Comparison of ENCODE assay signal across 8 cellular contexts in genomic region chr10:26479766-26480492, GRCh38. TPM values are rescaled to one million over a fixed set of nuclear protein-coding genes. Genes with fewer than 3 reads are reported as not detected.
DNase-seq lines count a peak whose midpoint lies in the region; ATAC-seq and TF ChIP-seq lines count a peak whose summit lies in the region.

No MANE protein-coding gene starts in this region.

- no peak overlapping the region for H3K4me3 ChIP-seq in HL-60 (replicated peaks; ENCODE audit: insufficient read depth, low read length)
- no peak overlapping the region for H3K4me3 ChIP-seq in transverse colon

- TF ChIP-seq POLR2A in transverse colon (IDR thresholded peaks at IDR 0.05), result no peak

- H3K4me1 ChIP-seq in transverse colon, result peaks cover 0 to 7% (median 2%) of the 10 kb centered on the region in 4 donors

- no peaks in the 10 kb centered on the region for H3K9me3 Mint-ChIP-seq in activated naive CD4-positive, alpha-beta T cell treated with anti-CD3 and anti-CD28 coated beads, Interleukin-2, amount 10 ng/mL, durations not matched to agents 7 days and 5 days

- H3K27me3 ChIP-seq in HL-60 (ENCODE audit: insufficient read depth, poor library complexity, severe bottlenecking) (no peaks in the 10 kb centered on the region), transverse colon (no peaks in the 10 kb centered on the region)

- H3K4me3 Mint-ChIP-seq in activated naive CD4-positive, alpha-beta T cell treated with anti-CD3 and anti-CD28 coated beads, Interleukin-2, amount 10 ng/mL, durations not matched to agents 7 days and 5 days, result peak overlapping the region; percentile 23

- in situ Hi-C loops in transverse colon (cut with MboI; ENCODE audit: low pct_ligation_motif_present in 1 of 4, low pct_unique_long_range_greater_than_20kb in 1 of 4, low sequenced_read_pairs in 3 of 4), result no loop called here

- H3K27me3 Mint-ChIP-seq in activated naive CD4-positive, alpha-beta T cell treated with anti-CD3 and anti-CD28 coated beads, Interleukin-2, amount 10 ng/mL, durations not matched to agents 7 days and 5 days, result no peaks in the 10 kb centered on the region

- H3K9me3 ChIP-seq in transverse colon, result no peaks in the 10 kb centered on the region

- peak overlapping the region; percentile 93 for H3K27ac Mint-ChIP-seq in activated naive CD4-positive, alpha-beta T cell treated with anti-CD3 and anti-CD28 coated beads, Interleukin-2, amount 10 ng/mL, durations not matched to agents 7 days and 5 days

- 76% methylated on average over 6 of the region's 6 CpGs; no CpG with 5 or more reads in 1 of the 2 donors for WGBS in transverse colon (ENCODE audit: low coverage in 1 of 2), 2 donors

- H3K4me1 Mint-ChIP-seq in activated naive CD4-positive, alpha-beta T cell treated with anti-CD3 and anti-CD28 coated beads, Interleukin-2, amount 10 ng/mL, durations not matched to agents 7 days and 5 days, result peaks cover 75% of the 10 kb centered on the region

- DNase-seq in Right ventricle myocardium inferior (ENCODE audit: missing footprints), result no peak
- DNase-seq in left cardiac atrium, result no peak
- DNase-seq in HL-60 (ENCODE audit: low read depth in 1 of 2, low spot score in 1 of 2), result peak in 1 of 2 experiments; percentile 77
- DNase-seq in activated naive CD4-positive, alpha-beta T cell treated with anti-CD3 and anti-CD28 coated beads, Interleukin-2, amount 10 ng/mL, durations not matched to agents 7 days and 5 days, result peak; percentile 51
- no peak for DNase-seq in transverse colon
- DNase-seq in NCI-H1092 treated with DMSO at 0.1 percent for 48 hours (lab: John Stamatoyannopoulos, UW), result no peak
- DNase-seq in NCI-H2029 (lab: John Stamatoyannopoulos, UW), result no peak
- no peak for DNase-seq in OCI-M2 (lab: John Stamatoyannopoulos, UW; ENCODE audit: unreplicated experiment)

- H3K36me3 Mint-ChIP-seq in activated naive CD4-positive, alpha-beta T cell treated with anti-CD3 and anti-CD28 coated beads, Interleukin-2, amount 10 ng/mL, durations not matched to agents 7 days and 5 days, result peaks cover 35% of the 10 kb centered on the region

- CTCF ChIA-PET in activated naive CD4-positive, alpha-beta T cell treated with anti-CD3 and anti-CD28 coated beads, Interleukin-2, amount 10 ng/mL, durations not matched to agents 7 days and 5 days (lab: Charles Lee), result interaction anchor here (1.3 to 1.8 kb wide), 3 partner anchors 12 to 77 kb away, joined by 4 to 5 read pairs (median 4); no protein-coding TSS in a partner anchor

- peak overlapping the region; percentile 77 for H3K27ac ChIP-seq in HL-60 (replicated peaks)
- H3K27ac ChIP-seq in transverse colon, result peak overlapping the region; percentile 39 to 56 (median 50)

- intact Hi-C loops in Right ventricle myocardium inferior (cut with DNase I) (no loop called here), left cardiac atrium (cut with DNase I) (no loop called here), transverse colon (cut with DNase I; ENCODE audit: low total_unique reads) (no loop called here)

- ATAC-seq in Right ventricle myocardium inferior, result peak; percentile 47
- ATAC-seq in left cardiac atrium, result no peak

- H3K36me3 ChIP-seq in transverse colon, result no peaks in the 10 kb centered on the region

- TF ChIP-seq CTCF in HL-60 (IDR thresholded peaks at IDR 0.05; ENCODE audit: insufficient read depth, low read length) (no peak), transverse colon (IDR thresholded peaks at IDR 0.05) (no peak)

- no peak for TF ChIP-seq EP300 in transverse colon (IDR thresholded peaks at IDR 0.05; ENCODE audit: low read depth)

RNA-seq across cellular contexts. Expression of gene APBB1IP, which starts 41.8 kb away (rescaled TPM):
- total RNA-seq in Right ventricle myocardium inferior, result 4.8 TPM
- total RNA-seq in left cardiac atrium, result 10 to 100 TPM in 1 of 2 donors, 1 to 10 TPM in 1; 8.1 to 18.4 TPM
- 1 to 10 TPM in 3 of 4 donors, not detected in 1; 2.5 to 7.6 (median 6.4) TPM for total RNA-seq in transverse colon
